Comparison of ENCODE assay signal across 18 cellular contexts in genomic region chr1:24100945-24101737, GRCh38. TPM values are rescaled to one million over a fixed set of nuclear protein-coding genes. Genes with fewer than 3 reads are reported as not detected.
DNase-seq lines count a peak whose midpoint lies in the region; ATAC-seq and TF ChIP-seq lines count a peak whose summit lies in the region.
"Had no signal": no experiment of that assay in that cellular context is flagged by ENCODE, and none has a peak within 500 bp of the region (broad histone marks: within the 10 kb centered on the region; RNA-seq: fewer than 3 reads in every experiment).

No MANE protein-coding gene starts in this region.

- DNase-seq in left ventricle myocardium inferior (no peak), Right ventricle myocardium inferior (ENCODE audit: missing footprints) (no peak), WTC11 (ENCODE audit: low spot score) (no peak), mucosa of descending colon (no peak), testis (peak; percentile 78), ascending aorta (ENCODE audit: low spot score in 2 of 2) (no peak)
- no peak for DNase-seq in stimulated activated CD4-positive, alpha-beta T cell treated with anti-CD3 and anti-CD28 coated beads, Interleukin-2, amount 100 ng/mL, for 24 hours
- DNase-seq: AML-193; CD4-positive, alpha-beta memory T cell; DMS79 treated with DMSO at 0.1 percent for 48 hours; MG63; NCI-H1105; NCI-H187; NCI-H226; NCI-H526 treated with DMSO at 0.1 percent for 48 hours had no signal

- no peaks in the 10 kb centered on the region for H3K9me3 Mint-ChIP-seq in WTC11
- H3K9me3 Mint-ChIP-seq: CD4-positive, alpha-beta memory T cell had no signal

- peaks cover 16% of the 10 kb centered on the region for H3K36me3 ChIP-seq in left ventricle myocardium inferior
- no peaks in the 10 kb centered on the region for H3K36me3 ChIP-seq in mucosa of descending colon (ENCODE audit: low read depth)
- no peaks in the 10 kb centered on the region for H3K36me3 ChIP-seq in testis (ENCODE audit: low read depth, missing control alignments)
- H3K36me3 ChIP-seq in ascending aorta = no peaks in the 10 kb centered on the region
- H3K36me3 ChIP-seq: MG63 had no signal

- CTCF ChIA-PET in WTC11 (lab: Charles Lee) = interaction anchor here (0.7 kb wide), 2 partner anchors 30 to 335 kb away, joined by 3 to 4 read pairs; no protein-coding TSS in a partner anchor

- ATAC-seq in Right ventricle myocardium inferior = no peak
- no peak for ATAC-seq in WTC11
- ATAC-seq in mucosa of descending colon = peak; percentile 39
- ATAC-seq in GM19463 (IDR thresholded peaks at IDR 0.05; ENCODE audit: unreplicated experiment) = no peak
- ATAC-seq: SK-N-SH treated with all-trans-retinoic acid at 6 μM for 48 hours had no signal

- no peaks in the 10 kb centered on the region; the same call in 1 of the 2 replicates for H3K4me1 Mint-ChIP-seq in WTC11
- H3K4me1 Mint-ChIP-seq: CD4-positive, alpha-beta memory T cell had no signal

- H3K27ac Mint-ChIP-seq in WTC11 = 0 out of 2 replicates have a peak overlapping the region, but pooled peaks have one; percentile 36

- no peaks in the 10 kb centered on the region for H3K27me3 ChIP-seq in left ventricle myocardium inferior (ENCODE audit: low read depth)
- H3K27me3 ChIP-seq in testis = no peaks in the 10 kb centered on the region
- H3K27me3 ChIP-seq in ascending aorta = no peaks in the 10 kb centered on the region
- H3K27me3 ChIP-seq: MG63 had no signal

- no peak overlapping the region for H3K4me3 ChIP-seq in left ventricle myocardium inferior
- no peak overlapping the region for H3K4me3 ChIP-seq in mucosa of descending colon
- H3K4me3 ChIP-seq in testis = no peak overlapping the region
- no peak overlapping the region for H3K4me3 ChIP-seq in ascending aorta
- H3K4me3 ChIP-seq: MG63 had no signal

- intact Hi-C loops in left ventricle myocardium inferior (cut with micrococcal nuclease) (no loop called here), Right ventricle myocardium inferior (cut with DNase I) (no loop called here), mucosa of descending colon (cut with DNase I, micrococcal nuclease) (no loop called here), testis (cut with DNase I; ENCODE audit: low total_unique reads) (no loop called here), ascending aorta (cut with DNase I) (no loop called here)

- H3K36me3 Mint-ChIP-seq in WTC11 = no peaks in the 10 kb centered on the region
- H3K36me3 Mint-ChIP-seq: CD4-positive, alpha-beta memory T cell had no signal

- TF ChIP-seq CTCF in left ventricle myocardium inferior (IDR thresholded peaks at IDR 0.05; ENCODE audit: borderline replicate concordance) (no peak), WTC11 (IDR thresholded peaks at IDR 0.05) (no peak), mucosa of descending colon (IDR thresholded peaks at IDR 0.05) (no peak), testis (IDR thresholded peaks at IDR 0.05) (no peak), ascending aorta (IDR thresholded peaks at IDR 0.05) (no peak)

- peaks cover 94% of the 10 kb centered on the region for H3K4me1 ChIP-seq in left ventricle myocardium inferior
- no peaks in the 10 kb centered on the region for H3K4me1 ChIP-seq in mucosa of descending colon (ENCODE audit: low read depth)
- peaks cover 37% of the 10 kb centered on the region for H3K4me1 ChIP-seq in testis
- peaks cover 0 to 15% of the 10 kb centered on the region in 2 donors for H3K4me1 ChIP-seq in ascending aorta

- no peaks in the 10 kb centered on the region for H3K9me3 ChIP-seq in left ventricle myocardium inferior (replicated peaks)
- no peaks in the 10 kb centered on the region for H3K9me3 ChIP-seq in mucosa of descending colon
- no peaks in the 10 kb centered on the region for H3K9me3 ChIP-seq in testis
- no peaks in the 10 kb centered on the region for H3K9me3 ChIP-seq in ascending aorta
- H3K9me3 ChIP-seq: MG63 had no signal

- WGBS in testis, 2 donors = 34 to 39% methylated on average over 12 to 13 of the region's 13 CpGs

- no peaks in the 10 kb centered on the region for H3K27me3 Mint-ChIP-seq in WTC11 (ENCODE audit: low read depth)
- H3K27me3 Mint-ChIP-seq: CD4-positive, alpha-beta memory T cell had no signal

- TF ChIP-seq POLR2A in testis (IDR thresholded peaks at IDR 0.05) = no peak

- POLR2A ChIA-PET in WTC11 (lab: Charles Lee) = no interaction called here

- H3K4me3 Mint-ChIP-seq in WTC11 = no peak overlapping the region
- H3K4me3 Mint-ChIP-seq: CD4-positive, alpha-beta memory T cell had no signal

- H3K27ac ChIP-seq in left ventricle myocardium inferior (replicated peaks) (peak overlapping the region; percentile 96), testis (no peak overlapping the region), ascending aorta (no peak overlapping the region)

TF ChIP-seq in WTC11, 78 proteins besides CTCF, POLR2A, EP300 and RAD21:
- TF ChIP-seq SMAD4 (CRISPR knock-in tag; IDR thresholded peaks at IDR 0.05) (no peak), ZNF121 (CRISPR knock-in tag; IDR thresholded peaks at IDR 0.05) (peak; percentile 41; the same call in 1 of the 2 replicates)

RNA-seq across cellular contexts. Expression of gene MYOM3, which starts 10.8 kb away (rescaled TPM):
- total RNA-seq in left ventricle myocardium inferior (440 TPM), Right ventricle myocardium inferior (403 TPM), WTC11 (2021) (0.13 to 0.16 TPM (median 0.14 TPM) in 3 replicates), mucosa of descending colon (1 to 10 TPM; 2.6 to 3.4 (median 2.7) TPM), testis (10 to 100 TPM; 26.8 to 39.5 TPM), ascending aorta (1.2 TPM)
- polyA plus RNA-seq in testis (ENCODE audit: insufficient read depth, low read depth, low replicate concordance) = 22.4 TPM
- total RNA-seq: CD4-positive, alpha-beta memory T cell; H4 had no signal
- polyA plus RNA-seq: CD4-positive, alpha-beta memory T cell had no signal

RNA-seq across cellular contexts. Expression of gene IL22RA1, which starts 41.8 kb away (rescaled TPM):
- 0.14 TPM for total RNA-seq in left ventricle myocardium inferior
- 0.24 TPM for total RNA-seq in Right ventricle myocardium inferior
- 0.14 to 0.28 TPM (median 0.25 TPM) in 3 replicates for total RNA-seq in WTC11 (2021)
- 10 to 100 TPM; 13.8 to 43.1 (median 28.2) TPM for total RNA-seq in mucosa of descending colon
- under 1 TPM; 0.31 to 0.93 TPM for total RNA-seq in testis
- 0.95 TPM for polyA plus RNA-seq in testis (ENCODE audit: insufficient read depth, low read depth, low replicate concordance)
- not detected for total RNA-seq in ascending aorta
- total RNA-seq: CD4-positive, alpha-beta memory T cell had no signal
- polyA plus RNA-seq: CD4-positive, alpha-beta memory T cell had no signal

Comparison
In these comparisons a context has a peak if more than half of its experiments do, and no peak if none do; other contexts are left out.
1. RNA of gene IL22RA1, which starts 41.8 kb away (total RNA-seq): 13.8 to 43.1 TPM in mucosa of descending colon; 0.31 to 0.93 TPM in testis, 0.14 to 0.28 TPM in WTC11, 0.24 TPM in Right ventricle myocardium inferior (single experiment), 0.14 TPM in left ventricle myocardium inferior (single experiment) and not detected in ascending aorta (single experiment); every median in the first group is over 4 times any median in the second.